15 cellular contexts compared by ENCODE assay signal in the genomic region with DNA sequence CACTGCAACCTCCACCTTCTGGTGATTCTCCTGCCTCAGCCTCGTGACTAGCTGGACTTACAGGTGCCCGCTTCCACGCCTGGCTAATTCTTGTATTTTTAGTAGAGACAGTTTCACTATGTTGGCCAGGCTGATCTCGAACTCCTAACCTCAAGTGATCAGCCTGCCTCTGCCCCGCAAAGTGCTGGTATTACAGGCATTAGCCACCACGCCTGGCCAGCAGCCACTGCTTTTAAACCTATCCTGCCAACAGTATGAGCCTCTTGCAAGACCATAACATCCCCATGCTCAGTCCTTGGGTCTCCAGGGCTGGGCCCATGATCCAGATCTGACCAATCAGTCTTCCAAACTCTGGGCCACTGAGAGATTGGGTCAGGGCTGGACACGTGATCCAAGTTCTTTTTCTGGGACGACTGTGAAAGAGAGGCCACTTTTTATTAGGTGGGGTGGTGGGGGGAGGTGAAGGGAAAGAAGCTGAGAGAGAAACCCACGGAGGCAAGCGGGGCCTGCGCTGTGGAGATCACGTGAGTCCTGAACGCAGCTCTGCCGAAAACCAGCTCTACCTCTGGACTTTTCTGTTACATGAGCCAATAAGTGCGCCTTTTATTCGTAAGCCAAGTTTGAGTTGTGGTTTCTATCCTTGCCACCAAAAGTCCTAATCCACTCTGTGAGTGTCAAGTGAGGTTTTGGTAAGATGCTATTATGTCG. TPM values are rescaled to one million over a fixed set of nuclear protein-coding genes. Genes with fewer than 3 reads are reported as not detected.
DNase-seq lines count a peak whose midpoint lies in the region; ATAC-seq, FAIRE-seq and TF ChIP-seq lines count a peak whose summit lies in the region.
"Had no signal": no experiment of that assay in that cellular context is flagged by ENCODE, and none has a peak within 500 bp of the region (broad histone marks: within the 10 kb centered on the region; RNA-seq: fewer than 3 reads in every experiment).

No MANE protein-coding gene starts in this region.

- H3K9ac ChIP-seq in K562 (ENCODE audit: insufficient read depth in 1 of 2, low read depth in 2 of 2, low read length in 2 of 2): no peak overlapping the region
- H3K9ac ChIP-seq in muscle layer of colon (ENCODE audit: low read length): no peak overlapping the region
- no peak overlapping the region for H3K9ac ChIP-seq in trophoblast cell (ENCODE audit: low read length)

- H3K27me3 Mint-ChIP-seq in activated naive CD4-positive, alpha-beta T cell treated with anti-CD3 and anti-CD28 coated beads, Interleukin-2, amount 10 ng/mL, durations not matched to agents 7 days and 5 days: no peaks in the 10 kb centered on the region

- WGBS in K562 (ENCODE audit: insufficient coverage, low coverage, missing lambda C conversion rate): 67% methylated on average over 10 of the region's 17 CpGs
- no CpG with 5 or more reads among the region's 17 CpGs for WGBS in trophoblast cell (ENCODE audit: extremely low coverage, insufficient coverage, insufficient read length)

- H3K27ac Mint-ChIP-seq in activated naive CD4-positive, alpha-beta T cell treated with anti-CD3 and anti-CD28 coated beads, Interleukin-2, amount 50 U/mL, for 72 hours: peak overlapping the region; percentile 53 to 61
- no peak overlapping the region for H3K27ac Mint-ChIP-seq in activated naive CD4-positive, alpha-beta T cell treated with anti-CD3 and anti-CD28 coated beads, Interleukin-2, amount 10 ng/mL, durations not matched to agents 7 days and 5 days
- H3K27ac Mint-ChIP-seq: GM23338 had no signal

- no peak overlapping the region for H3K14ac ChIP-seq in trophoblast cell (ENCODE audit: low read length)

- ATAC-seq in activated naive CD4-positive, alpha-beta T cell treated with anti-CD3 and anti-CD28 coated beads, Interleukin-2, amount 50 U/mL, for 72 hours: no peak
- ATAC-seq in K562: no peak
- no peak for ATAC-seq in GM19023 (IDR thresholded peaks at IDR 0.05; ENCODE audit: unreplicated experiment)
- ATAC-seq: Panc1 had no signal

- H3K4me1 ChIP-seq in K562 (replicated peaks in 1 of 2; ENCODE audit: control insufficient read depth in 2 of 2, insufficient read depth in 2 of 2, low read length in 2 of 2) (peaks cover 0 to 3% of the 10 kb centered on the region in 2 experiments; a peak in 3 of 5 replicates), muscle layer of colon (ENCODE audit: insufficient read depth, low read length) (peaks cover 14% of the 10 kb centered on the region), trophoblast cell (ENCODE audit: control insufficient read depth in 1 of 2, insufficient read depth in 2 of 2, low read length in 2 of 2) (peaks cover 18 to 24% of the 10 kb centered on the region in 2 experiments)

- TF ChIP-seq POLR2A in K562 (conservative IDR thresholded peaks at IDR 0.05): no peak

- no peak for TF ChIP-seq EP300 in K562 (IDR thresholded peaks at IDR 0.05; ENCODE audit: low read length)

- no peaks in the 10 kb centered on the region for H4K20me1 ChIP-seq in K562 (replicated peaks; ENCODE audit: control insufficient read depth, insufficient read depth, low read length)

- H3K79me2 ChIP-seq in K562 (ENCODE audit: control insufficient read depth, insufficient read depth, low read length) (no peaks in the 10 kb centered on the region), trophoblast cell (ENCODE audit: control insufficient read depth, insufficient read depth, low read length, poor library complexity) (peaks cover 2% of the 10 kb centered on the region)

- in situ Hi-C loops in K562 (cut with MboI): no loop called here

- intact Hi-C loops in K562 (cut with micrococcal nuclease): no loop called here

- H4K12ac ChIP-seq in trophoblast cell (ENCODE audit: low read depth, low read length): no peak overlapping the region

- no peak for DNase-seq in activated naive CD4-positive, alpha-beta T cell treated with anti-CD3 and anti-CD28 coated beads, Interleukin-2, amount 50 U/mL, for 72 hours (ENCODE audit: low spot score in 2 of 2)
- DNase-seq in activated naive CD4-positive, alpha-beta T cell treated with anti-CD3 and anti-CD28 coated beads, Interleukin-2, amount 10 ng/mL, durations not matched to agents 7 days and 5 days: no peak
- DNase-seq in K562 (ENCODE audit: extremely low read depth in 1 of 4, low spot score in 3 of 4): no peak
- DNase-seq in trophoblast cell: no peak
- DNase-seq: GF-D8, KBM-7, NCI-H1436 treated with DMSO at 0.1 percent for 48 hours, NCI-H2029 treated with DMSO at 0.1 percent for 48 hours had no signal

- H3K36me3 Mint-ChIP-seq in activated naive CD4-positive, alpha-beta T cell treated with anti-CD3 and anti-CD28 coated beads, Interleukin-2, amount 50 U/mL, for 72 hours: peaks cover 0 to 6% of the 10 kb centered on the region in 2 donors
- peaks cover 8% of the 10 kb centered on the region for H3K36me3 Mint-ChIP-seq in activated naive CD4-positive, alpha-beta T cell treated with anti-CD3 and anti-CD28 coated beads, Interleukin-2, amount 10 ng/mL, durations not matched to agents 7 days and 5 days

- H3K4me1 Mint-ChIP-seq in activated naive CD4-positive, alpha-beta T cell treated with anti-CD3 and anti-CD28 coated beads, Interleukin-2, amount 10 ng/mL, durations not matched to agents 7 days and 5 days: peaks cover 2% of the 10 kb centered on the region

- no peak overlapping the region for H2BK120ac ChIP-seq in trophoblast cell (ENCODE audit: insufficient read depth, low read length, poor library complexity)

- H3K79me1 ChIP-seq in trophoblast cell (ENCODE audit: low read length): peaks cover 9% of the 10 kb centered on the region

- no peak overlapping the region for H3K4me2 ChIP-seq in K562 (ENCODE audit: insufficient read depth, low read length)
- H3K4me2 ChIP-seq in trophoblast cell (ENCODE audit: low read length): no peak overlapping the region
- H3K4me2 ChIP-seq: GM23338 had no signal

- no peak overlapping the region for H3K18ac ChIP-seq in trophoblast cell (ENCODE audit: low read length)

- CTCF ChIA-PET in activated naive CD4-positive, alpha-beta T cell treated with anti-CD3 and anti-CD28 coated beads, Interleukin-2, amount 10 ng/mL, durations not matched to agents 7 days and 5 days (lab: Charles Lee): no interaction called here
- CTCF ChIA-PET in K562 (lab: Yijun Ruan, JAX; ENCODE audit: low intra/inter-chr PET ratio): no interaction called here

- H3K4me3 Mint-ChIP-seq in activated naive CD4-positive, alpha-beta T cell treated with anti-CD3 and anti-CD28 coated beads, Interleukin-2, amount 10 ng/mL, durations not matched to agents 7 days and 5 days: no peak overlapping the region
- H3K4me3 Mint-ChIP-seq: GM23338 had no signal

- H3K9me3 ChIP-seq in K562 (replicated peaks; ENCODE audit: control insufficient read depth, insufficient read depth, low read depth, low read length) (no peaks in the 10 kb centered on the region), muscle layer of colon (ENCODE audit: low read length) (no peaks in the 10 kb centered on the region), trophoblast cell (ENCODE audit: insufficient read depth, low read depth, low read length) (peaks cover 2% of the 10 kb centered on the region)

- TF ChIP-seq RAD21 in K562 (CRISPR knock-in tag; conservative IDR thresholded peaks at IDR 0.05 in 1 of 2, IDR thresholded peaks at IDR 0.05 in 1 of 2): no peak

- H4K91ac ChIP-seq in trophoblast cell (ENCODE audit: low read depth, low read length): no peak overlapping the region

- H3K4me3 ChIP-seq in K562 (no peak overlapping the region), muscle layer of colon (ENCODE audit: low read depth in 1 of 2, low read length in 2 of 2) (peak overlapping the region in 1 of 2 donors; percentile 34), trophoblast cell (ENCODE audit: low read depth, low read length) (no peak overlapping the region)
- H3K4me3 ChIP-seq: GM23338 had no signal

- no peaks in the 10 kb centered on the region for H3K9me1 ChIP-seq in K562 (ENCODE audit: control insufficient read depth, insufficient read depth, low read length)

- no peak overlapping the region for H2BK12ac ChIP-seq in trophoblast cell (ENCODE audit: low read length)

- no peaks in the 10 kb centered on the region for H3K9me3 Mint-ChIP-seq in activated naive CD4-positive, alpha-beta T cell treated with anti-CD3 and anti-CD28 coated beads, Interleukin-2, amount 50 U/mL, for 72 hours
- no peaks in the 10 kb centered on the region for H3K9me3 Mint-ChIP-seq in activated naive CD4-positive, alpha-beta T cell treated with anti-CD3 and anti-CD28 coated beads, Interleukin-2, amount 10 ng/mL, durations not matched to agents 7 days and 5 days
- H3K9me3 Mint-ChIP-seq: GM23338 had no signal

- H3K27ac ChIP-seq in K562 (ENCODE audit: extremely low read depth, low read depth, low read length) (no peak overlapping the region), muscle layer of colon (ENCODE audit: low read depth, low read length) (peak overlapping the region; percentile 24), temporal lobe (ENCODE audit: low read depth, low read length) (peak overlapping the region; percentile 30), trophoblast cell (ENCODE audit: low read depth, low read length) (no peak overlapping the region)

- FAIRE-seq in K562 (lab: Jason Lieb, UNC): no peak
- FAIRE-seq: GM12891, GM18507 had no signal

- no peak overlapping the region for H3K23ac ChIP-seq in trophoblast cell (ENCODE audit: low read length)

- no peak for TF ChIP-seq CTCF in K562 (IDR thresholded peaks at IDR 0.05 in 2 of 3, conservative IDR thresholded peaks at IDR 0.05 in 1 of 3; ENCODE audit: insufficient read depth in 2 of 3, low read depth in 1 of 3, low read length in 3 of 3)

- no peak overlapping the region for H2BK5ac ChIP-seq in trophoblast cell (ENCODE audit: low read depth, low read length, poor library complexity)

- no peak overlapping the region for H2AK5ac ChIP-seq in trophoblast cell (ENCODE audit: low read length)

- peaks cover 9% of the 10 kb centered on the region; the same call in 1 of the 3 replicates for H3K36me3 ChIP-seq in K562 (ENCODE audit: control insufficient read depth, insufficient read depth, low read length)
- H3K36me3 ChIP-seq in muscle layer of colon (ENCODE audit: insufficient read depth, low read length): peaks cover 17% of the 10 kb centered on the region
- H3K36me3 ChIP-seq in trophoblast cell (ENCODE audit: control insufficient read depth in 1 of 2, insufficient read depth in 2 of 2, low read length in 2 of 2): peaks cover 17 to 18% of the 10 kb centered on the region in 2 experiments

- no peak overlapping the region for H4K8ac ChIP-seq in trophoblast cell (ENCODE audit: low read depth, low read length)

- no peak overlapping the region for H2AFZ ChIP-seq in K562 (ENCODE audit: low read depth, low read length)
- no peak overlapping the region for H2AFZ ChIP-seq in trophoblast cell (ENCODE audit: insufficient read depth, low read length, poor library complexity)
- H2AFZ ChIP-seq: GM23338 had no signal

- BruUV-seq in K562 (replicated peaks; lab: Mats Ljungman, UMichigan): no TSS peak

- H3K4ac ChIP-seq in trophoblast cell (ENCODE audit: low read depth, low read length): no peak overlapping the region

- H3K27me3 ChIP-seq in K562 (ENCODE audit: control insufficient read depth in 2 of 2, insufficient read depth in 2 of 2, low read length in 2 of 2): no peaks in the 10 kb centered on the region
- no peaks in the 10 kb centered on the region for H3K27me3 ChIP-seq in muscle layer of colon (ENCODE audit: control insufficient read depth in 1 of 2, insufficient read depth in 2 of 2, low read length in 2 of 2)
- H3K27me3 ChIP-seq in trophoblast cell (ENCODE audit: insufficient read depth, low read length): no peaks in the 10 kb centered on the region

- POLR2A ChIA-PET in K562 (lab: Yijun Ruan, JAX): interaction anchor here (0.7 kb wide), 1 partner anchor 8 kb away, joined by 3 read pairs; no protein-coding TSS in a partner anchor

RNA-seq across cellular contexts. Expression of gene ASPHD2, which starts 17.9 kb away (rescaled TPM):
- 10 to 100 TPM in 1 of 2 donors, 1 to 10 TPM in 1; 3.5 to 15.1 TPM for total RNA-seq in activated naive CD4-positive, alpha-beta T cell treated with anti-CD3 and anti-CD28 coated beads, Interleukin-2, amount 50 U/mL, for 72 hours
- 0.42 and 0.53 TPM in 2 replicates for total RNA-seq in K562 (2011; cell fraction: chromatin; rRNA removed; ENCODE audit: low replicate concordance)
- 0.39 and 0.67 TPM in 2 replicates for total RNA-seq in K562 (2011; cell fraction: nucleolus; rRNA removed)
- total RNA-seq in K562 (2011; cell fraction: nucleoplasm; rRNA removed): 0.37 and 0.53 TPM in 2 replicates
- total RNA-seq in K562 (2014; rRNA removed) (0.18 and 0.82 TPM in 2 replicates), K562 (2014; rRNA removed; fragmentation: Illumina TruSeq; extraction: Trizol) (0.22 and 0.29 TPM in 2 replicates), K562 (2015; rRNA removed; fragmentation: Illumina TruSeq; extraction: Trizol) (0.38 and 0.40 TPM in 2 replicates), K562 (2021) (0.58 and 0.64 TPM in 2 replicates), temporal lobe (9.3 TPM)
- polyA plus RNA-seq in K562 (2011; rRNA removed) (0.46 and 0.62 TPM in 2 replicates), K562 (2014; fragmentation: Illumina TruSeq; extraction: Trizol) (0.36 and 0.46 TPM in 2 replicates), K562 (2014; fragmentation: Nextera tagmentation; extraction: Ambion mirVana) (under 1 TPM; 0.20 to 0.36 TPM), K562 (2014; rRNA removed) (0.32 and 0.46 TPM in 2 replicates)
- polyA plus RNA-seq in K562 (2011; cell fraction: cytosol; rRNA removed): 0.66 and 0.69 TPM in 2 replicates
- 0.41 and 0.52 TPM in 2 replicates for polyA plus RNA-seq in K562 (2011; cell fraction: nucleus; rRNA removed)
- polyA plus RNA-seq in K562 (2012): 0.47 and 0.66 TPM in 2 replicates
- polyA minus RNA-seq in K562 (2011; rRNA and poly(A)+ RNA removed): 0.56 and 0.66 TPM in 2 replicates
- polyA minus RNA-seq in K562 (2011; cell fraction: cytosol; rRNA and poly(A)+ RNA removed): 0.86 and 1.0 TPM in 2 replicates
- 0.27 and 0.78 TPM in 2 replicates for polyA minus RNA-seq in K562 (2011; cell fraction: nucleus; rRNA and poly(A)+ RNA removed)
- 9.5 and 9.9 TPM in 2 replicates for polyA plus RNA-seq in trophoblast cell (2013)

RNA-seq across cellular contexts. Expression of gene HPS4, which starts 36.6 kb away (rescaled TPM):
- 10 to 100 TPM; 51.3 to 62.6 TPM for total RNA-seq in activated naive CD4-positive, alpha-beta T cell treated with anti-CD3 and anti-CD28 coated beads, Interleukin-2, amount 50 U/mL, for 72 hours
- total RNA-seq in K562 (2011; cell fraction: chromatin; rRNA removed; ENCODE audit: low replicate concordance): 113 and 158 TPM in 2 replicates
- 66.7 and 67.0 TPM in 2 replicates for total RNA-seq in K562 (2011; cell fraction: nucleolus; rRNA removed)
- total RNA-seq in K562 (2011; cell fraction: nucleoplasm; rRNA removed): 82.3 and 87.6 TPM in 2 replicates
- total RNA-seq in K562 (2014; rRNA removed) (17.7 and 24.7 TPM in 2 replicates), K562 (2014; rRNA removed; fragmentation: Illumina TruSeq; extraction: Trizol) (25.7 and 28.8 TPM in 2 replicates), K562 (2015; rRNA removed; fragmentation: Illumina TruSeq; extraction: Trizol) (20.7 and 22.5 TPM in 2 replicates), K562 (2021) (27.6 and 28.4 TPM in 2 replicates), temporal lobe (25.1 TPM)
- polyA plus RNA-seq in K562 (2011; rRNA removed) (28.3 and 35.2 TPM in 2 replicates), K562 (2014; fragmentation: Illumina TruSeq; extraction: Trizol) (28.4 and 29.2 TPM in 2 replicates), K562 (2014; fragmentation: Nextera tagmentation; extraction: Ambion mirVana) (10 to 100 TPM; 12.8 to 23.7 TPM), K562 (2014; rRNA removed) (24.7 and 25.3 TPM in 2 replicates)
- polyA plus RNA-seq in K562 (2011; cell fraction: cytosol; rRNA removed): 22.6 and 24.7 TPM in 2 replicates
- 98.7 and 99.9 TPM in 2 replicates for polyA plus RNA-seq in K562 (2011; cell fraction: nucleus; rRNA removed)
- 18.4 and 25.1 TPM in 2 replicates for polyA plus RNA-seq in K562 (2012)
- 44.8 and 58.9 TPM in 2 replicates for polyA minus RNA-seq in K562 (2011; rRNA and poly(A)+ RNA removed)
- polyA minus RNA-seq in K562 (2011; cell fraction: cytosol; rRNA and poly(A)+ RNA removed): 15.2 and 16.9 TPM in 2 replicates
- polyA minus RNA-seq in K562 (2011; cell fraction: nucleus; rRNA and poly(A)+ RNA removed): 39.2 and 74.3 TPM in 2 replicates
- polyA plus RNA-seq in trophoblast cell (2013): 22.6 and 24.1 TPM in 2 replicates

RNA-seq across cellular contexts. Expression of gene SRRD, which starts 36.7 kb away (rescaled TPM):
- total RNA-seq in activated naive CD4-positive, alpha-beta T cell treated with anti-CD3 and anti-CD28 coated beads, Interleukin-2, amount 50 U/mL, for 72 hours: 10 to 100 TPM; 18.6 to 27.4 TPM
- total RNA-seq in K562 (2011; cell fraction: chromatin; rRNA removed; ENCODE audit: low replicate concordance): 21.3 and 32.0 TPM in 2 replicates
- 11.2 and 13.3 TPM in 2 replicates for total RNA-seq in K562 (2011; cell fraction: nucleolus; rRNA removed)
- 16.1 and 17.9 TPM in 2 replicates for total RNA-seq in K562 (2011; cell fraction: nucleoplasm; rRNA removed)
- total RNA-seq in K562 (2014; rRNA removed) (13.5 and 14.2 TPM in 2 replicates), K562 (2014; rRNA removed; fragmentation: Illumina TruSeq; extraction: Trizol) (34.4 and 39.1 TPM in 2 replicates), K562 (2015; rRNA removed; fragmentation: Illumina TruSeq; extraction: Trizol) (27.6 and 28.7 TPM in 2 replicates), K562 (2021) (35.1 and 35.5 TPM in 2 replicates), temporal lobe (12.0 TPM)
- polyA plus RNA-seq in K562 (2011; rRNA removed) (29.4 and 59.4 TPM in 2 replicates), K562 (2014; fragmentation: Illumina TruSeq; extraction: Trizol) (27.8 and 34.9 TPM in 2 replicates), K562 (2014; fragmentation: Nextera tagmentation; extraction: Ambion mirVana) (1 to 10 TPM; 4.9 to 5.7 TPM), K562 (2014; rRNA removed) (28.0 and 34.6 TPM in 2 replicates)
- 15.8 and 23.9 TPM in 2 replicates for polyA plus RNA-seq in K562 (2011; cell fraction: cytosol; rRNA removed)
- 13.6 and 13.8 TPM in 2 replicates for polyA plus RNA-seq in K562 (2011; cell fraction: nucleus; rRNA removed)
- 12.8 and 19.3 TPM in 2 replicates for polyA plus RNA-seq in K562 (2012)
- polyA minus RNA-seq in K562 (2011; rRNA and poly(A)+ RNA removed): 30.1 and 47.2 TPM in 2 replicates
- polyA minus RNA-seq in K562 (2011; cell fraction: cytosol; rRNA and poly(A)+ RNA removed): 7.0 and 20.5 TPM in 2 replicates
- 4.2 and 7.7 TPM in 2 replicates for polyA minus RNA-seq in K562 (2011; cell fraction: nucleus; rRNA and poly(A)+ RNA removed)
- polyA plus RNA-seq in trophoblast cell (2013): 15.4 and 15.8 TPM in 2 replicates

Comparison
In these comparisons a context has a peak if more than half of its experiments do, and no peak if none do; other contexts are left out.
1. H3K27ac ChIP-seq: peak in muscle layer of colon (single experiment) and temporal lobe (single experiment); none in K562 (single experiment) and trophoblast cell (single experiment).